ENCODE assay signal across 9 cellular contexts in the genomic region with DNA sequence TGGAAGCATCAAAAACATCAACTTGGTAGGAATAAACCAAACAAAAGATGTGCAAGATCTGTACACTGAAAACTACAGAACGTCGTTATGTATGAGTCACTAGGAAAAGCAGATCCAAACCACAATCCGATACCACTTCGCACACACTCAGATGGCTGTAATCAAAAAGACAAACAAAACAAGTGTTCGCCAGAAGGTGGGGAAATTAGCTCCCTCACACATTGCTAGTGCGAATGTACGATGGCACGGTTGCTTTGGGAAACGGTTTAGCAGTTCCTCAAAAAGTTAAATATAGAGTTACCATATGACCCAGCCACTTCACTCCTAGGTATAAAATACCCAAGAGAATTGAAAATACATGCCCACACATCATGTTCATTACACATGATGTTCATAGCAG. TPM values are rescaled to one million over a fixed set of nuclear protein-coding genes. Genes with fewer than 3 reads are reported as not detected.
DNase-seq lines count a peak whose midpoint lies in the region; ATAC-seq and TF ChIP-seq lines count a peak whose summit lies in the region.
"Had no signal": no experiment of that assay in that cellular context is flagged by ENCODE, and none has a peak within 500 bp of the region (broad histone marks: within the 10 kb centered on the region; RNA-seq: fewer than 3 reads in every experiment).

No MANE protein-coding gene starts in this region.

- DNase-seq in NCI-H748 (lab: John Stamatoyannopoulos, UW; ENCODE audit: unreplicated experiment), result peak; percentile 3
- no peak for DNase-seq in NCI-H748 treated with DMSO at 0.1 percent for 48 hours (lab: John Stamatoyannopoulos, UW)
- DNase-seq in NCI-H2107 treated with DMSO at 0.1 percent for 48 hours (lab: John Stamatoyannopoulos, UW; ENCODE audit: unreplicated experiment), result peak; percentile 68
- peak; percentile 83 for DNase-seq in amniotic epithelial cell (ENCODE audit: low read depth)
- DNase-seq in renal cortical epithelial cell (ENCODE audit: low read depth), result peak; percentile 84
- no peak for DNase-seq in thyroid gland

- intact Hi-C loops in thyroid gland (cut with DNase I), result no loop called here

- ATAC-seq in GM21367 (IDR thresholded peaks at IDR 0.05; ENCODE audit: unreplicated experiment) (no peak), GM21381 (IDR thresholded peaks at IDR 0.05; ENCODE audit: unreplicated experiment) (no peak)

- no peaks in the 10 kb centered on the region for H3K36me3 ChIP-seq in thyroid gland

- H3K4me1 ChIP-seq in thyroid gland, result peaks cover 4 to 6% of the 10 kb centered on the region in 2 donors

- no peak overlapping the region for H3K27ac ChIP-seq in thyroid gland
- H3K27ac ChIP-seq: C4-2B had no signal

- no peak for TF ChIP-seq CTCF in thyroid gland (IDR thresholded peaks at IDR 0.05)

- no peak overlapping the region for H3K4me3 ChIP-seq in thyroid gland (replicated peaks in 1 of 3)

- TF ChIP-seq POLR2A in thyroid gland (IDR thresholded peaks at IDR 0.05), result no peak

- 77 to 81% methylated on average over 9 of the region's 9 CpGs for WGBS in thyroid gland, 2 donors

- no peaks in the 10 kb centered on the region for H3K27me3 ChIP-seq in thyroid gland

- no peaks in the 10 kb centered on the region for H3K9me3 ChIP-seq in thyroid gland

RNA-seq across cellular contexts. Expression of a gene that starts 14.8 kb away (rescaled TPM):
- 39.9 and 46.0 TPM in 2 replicates for total RNA-seq in renal cortical epithelial cell
- total RNA-seq in thyroid gland, result 10 to 100 TPM in 3 of 4 donors, 1 to 10 TPM in 1; 6.5 to 17.3 (median 11.0) TPM

RNA-seq across cellular contexts. Expression of a gene that starts 26.3 kb away (rescaled TPM):
- total RNA-seq in renal cortical epithelial cell (20.8 and 42.7 TPM in 2 replicates), thyroid gland (10 to 100 TPM; 15.7 to 23.3 (median 18.3) TPM)

RNA-seq across cellular contexts. Expression of a gene that starts 45.9 kb away (rescaled TPM):
- total RNA-seq in renal cortical epithelial cell (not detected in 2 replicates), thyroid gland (not detected)

RNA-seq across cellular contexts. Expression of a gene that starts 47.8 kb away (rescaled TPM):
- total RNA-seq in renal cortical epithelial cell, result 1.1 and 2.6 TPM in 2 replicates
- 10 to 100 TPM; 15.2 to 30.6 (median 19.2) TPM for total RNA-seq in thyroid gland

Comparison
In these comparisons a context has a peak if more than half of its experiments do, and no peak if none do; other contexts are left out.
1. DNase-seq: peak in NCI-H748 (single experiment), NCI-H2107 treated with DMSO at 0.1 percent for 48 hours (single experiment), amniotic epithelial cell (single experiment) and renal cortical epithelial cell (single experiment); none in NCI-H748 treated with DMSO at 0.1 percent for 48 hours (single experiment) and thyroid gland (0 of 2).